In the genomic region with DNA sequence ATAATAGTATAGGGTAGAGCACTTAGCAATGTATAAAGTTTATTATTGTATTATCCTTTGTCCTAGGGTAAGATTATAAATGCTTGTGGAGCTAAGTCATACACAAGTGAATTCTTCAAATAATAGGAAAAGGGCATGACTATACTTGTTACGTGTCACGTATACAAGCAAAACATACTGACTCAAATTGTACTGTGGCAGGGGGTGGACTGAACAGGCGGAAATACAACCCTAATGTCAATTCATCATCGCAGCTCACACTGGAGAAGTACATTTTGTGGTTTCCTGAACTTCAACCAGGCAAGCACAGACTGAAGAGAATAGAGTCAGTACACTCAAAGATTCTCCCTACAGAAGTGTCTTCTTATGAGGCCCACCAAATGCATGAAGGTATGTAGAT, we compare ENCODE assay signal across 13 cellular contexts.
DNase-seq lines count a peak whose midpoint lies in the region; ATAC-seq and TF ChIP-seq lines count a peak whose summit lies in the region.
"Had no signal": no experiment of that assay in that cellular context is flagged by ENCODE, and none has a peak within 500 bp of the region (broad histone marks: within the 10 kb centered on the region; RNA-seq: fewer than 3 reads in every experiment).

No MANE protein-coding gene starts in this region.

- H2AFZ ChIP-seq in mammary epithelial cell (ENCODE audit: low read depth, low read length) = peak overlapping the region; percentile 12
- peak overlapping the region; percentile 36 for H2AFZ ChIP-seq in osteoblast (ENCODE audit: low read length)

- H3K9me3 ChIP-seq in mammary epithelial cell (replicated peaks; ENCODE audit: insufficient read depth, low read length) (no peaks in the 10 kb centered on the region), osteoblast (ENCODE audit: low read depth, low read length) (no peaks in the 10 kb centered on the region), WERI-Rb-1 (ENCODE audit: severe bottlenecking) (no peaks in the 10 kb centered on the region)
- H3K9me3 ChIP-seq: thoracic aorta had no signal

- 5% methylated on average over 2 of the region's 4 CpGs for WGBS in mammary epithelial cell (ENCODE audit: low coverage, missing lambda C conversion rate)

- H3K9ac ChIP-seq in mammary epithelial cell (ENCODE audit: insufficient read depth, low read length) = no peak overlapping the region

- no peaks in the 10 kb centered on the region for H3K79me2 ChIP-seq in mammary epithelial cell (ENCODE audit: insufficient read depth, low read length)
- H3K79me2 ChIP-seq in osteoblast (ENCODE audit: insufficient read depth, low read length) = no peaks in the 10 kb centered on the region

- CTCF ChIA-PET in mammary epithelial cell (lab: Charles Lee; ENCODE audit: low non-redundant PET) = no interaction called here

- no peak overlapping the region for H3K4me3 ChIP-seq in GM12865 (ENCODE audit: low read depth, low read length)
- H3K4me3 ChIP-seq in mammary epithelial cell (replicated peaks in 1 of 3; ENCODE audit: insufficient read depth in 1 of 3, low read depth in 2 of 3, low read length in 3 of 3) = no peak overlapping the region
- H3K4me3 ChIP-seq in osteoblast (ENCODE audit: insufficient read depth, low read length) = no peak overlapping the region
- H3K4me3 ChIP-seq in WERI-Rb-1 (ENCODE audit: low read depth, low read length) = no peak overlapping the region
- H3K4me3 ChIP-seq: thoracic aorta had no signal

- in situ Hi-C loops in mammary epithelial cell (cut with MboI; ENCODE audit: low sequenced_read_pairs in 2 of 2) = no loop called here

- peaks cover 15% of the 10 kb centered on the region for H3K4me1 ChIP-seq in mammary epithelial cell (ENCODE audit: insufficient read depth, low read length)
- peaks cover 17% of the 10 kb centered on the region for H3K4me1 ChIP-seq in osteoblast (ENCODE audit: insufficient read depth, low read length)

- H3K4me2 ChIP-seq in mammary epithelial cell (ENCODE audit: insufficient read depth, low read depth, low read length) = peak overlapping the region; percentile 42
- peak overlapping the region; percentile 38 for H3K4me2 ChIP-seq in osteoblast (ENCODE audit: insufficient read depth, low read length)

- DNase-seq in GM12865 (ENCODE audit: low read depth) (peak; percentile 32), NOMO-1 (lab: John Stamatoyannopoulos, UW; ENCODE audit: unreplicated experiment in 2 of 2) (peak; percentile 30 to 41), mammary epithelial cell (peak; percentile 96), osteoblast (ENCODE audit: insufficient read length, low spot score, missing footprints) (peak; percentile 65), NCI-H146 (lab: John Stamatoyannopoulos, UW) (no peak), WERI-Rb-1 (no peak)
- DNase-seq: naive thymus-derived CD8-positive, alpha-beta T cell; NCI-H1417; NCI-H510A treated with DMSO at 0.1 percent for 48 hours; right cardiac atrium had no signal

- no peak for ATAC-seq in GM21737 (IDR thresholded peaks at IDR 0.05; ENCODE audit: unreplicated experiment)
- ATAC-seq in HG02981 (IDR thresholded peaks at IDR 0.05; ENCODE audit: unreplicated experiment) = no peak
- ATAC-seq: naive thymus-derived CD8-positive, alpha-beta T cell; right cardiac atrium had no signal

- H3K27ac ChIP-seq in mammary epithelial cell (ENCODE audit: insufficient read depth, low read depth, low read length) = peak overlapping the region; percentile 77
- H3K27ac ChIP-seq in osteoblast (ENCODE audit: low read depth, low read length) = peak overlapping the region; percentile 74
- no peak overlapping the region for H3K27ac ChIP-seq in WERI-Rb-1
- H3K27ac ChIP-seq: thoracic aorta had no signal

- no peaks in the 10 kb centered on the region for H3K27me3 ChIP-seq in mammary epithelial cell (ENCODE audit: insufficient read depth, low read length)
- H3K27me3 ChIP-seq in osteoblast (ENCODE audit: insufficient read depth, low read length) = no peaks in the 10 kb centered on the region
- H3K27me3 ChIP-seq in WERI-Rb-1 (ENCODE audit: insufficient read depth, low read depth, severe bottlenecking) = peaks cover 70% of the 10 kb centered on the region

- intact Hi-C loops in mammary epithelial cell (cut with micrococcal nuclease) = no loop called here

- TF ChIP-seq CTCF in GM12865 (IDR thresholded peaks at IDR 0.05; ENCODE audit: insufficient read depth, low read depth, low read length, missing control alignments) (no peak), mammary epithelial cell (conservative IDR thresholded peaks at IDR 0.05 in 1 of 2, IDR thresholded peaks at IDR 0.05 in 1 of 2; ENCODE audit: extremely low read depth in 1 of 2, insufficient read depth in 1 of 2, low read depth in 1 of 2, low read length in 2 of 2) (no peak), osteoblast (IDR thresholded peaks at IDR 0.05; ENCODE audit: extremely low read depth, low read depth, low read length) (no peak), WERI-Rb-1 (IDR thresholded peaks at IDR 0.05; ENCODE audit: low read depth, low read length) (no peak)

- dilution Hi-C loops in mammary epithelial cell (cut with HindIII; ENCODE audit: low sequenced_read_pairs) = no loop called here

- BruUV-seq in mammary epithelial cell (replicated peaks; lab: Mats Ljungman, UMichigan) = no TSS peak

- H4K20me1 ChIP-seq in mammary epithelial cell (ENCODE audit: insufficient read depth, low read length) (no peaks in the 10 kb centered on the region), osteoblast (ENCODE audit: insufficient read depth, low read length) (no peaks in the 10 kb centered on the region)

- H3K36me3 ChIP-seq in mammary epithelial cell (ENCODE audit: insufficient read depth, low read length) = no peaks in the 10 kb centered on the region
- no peaks in the 10 kb centered on the region for H3K36me3 ChIP-seq in osteoblast (ENCODE audit: insufficient read depth, low read length)
- no peaks in the 10 kb centered on the region for H3K36me3 ChIP-seq in WERI-Rb-1
- H3K36me3 ChIP-seq: thoracic aorta had no signal

Comparison
In these comparisons a context has a peak if more than half of its experiments do, and no peak if none do; other contexts are left out.
1. DNase-seq: peak in GM12865 (single experiment), NOMO-1 (2 of 2), mammary epithelial cell (single experiment) and osteoblast (single experiment); none in NCI-H146 (single experiment) and WERI-Rb-1 (single experiment).